1 cellular context compared by ENCODE assay signal in the genomic region with DNA sequence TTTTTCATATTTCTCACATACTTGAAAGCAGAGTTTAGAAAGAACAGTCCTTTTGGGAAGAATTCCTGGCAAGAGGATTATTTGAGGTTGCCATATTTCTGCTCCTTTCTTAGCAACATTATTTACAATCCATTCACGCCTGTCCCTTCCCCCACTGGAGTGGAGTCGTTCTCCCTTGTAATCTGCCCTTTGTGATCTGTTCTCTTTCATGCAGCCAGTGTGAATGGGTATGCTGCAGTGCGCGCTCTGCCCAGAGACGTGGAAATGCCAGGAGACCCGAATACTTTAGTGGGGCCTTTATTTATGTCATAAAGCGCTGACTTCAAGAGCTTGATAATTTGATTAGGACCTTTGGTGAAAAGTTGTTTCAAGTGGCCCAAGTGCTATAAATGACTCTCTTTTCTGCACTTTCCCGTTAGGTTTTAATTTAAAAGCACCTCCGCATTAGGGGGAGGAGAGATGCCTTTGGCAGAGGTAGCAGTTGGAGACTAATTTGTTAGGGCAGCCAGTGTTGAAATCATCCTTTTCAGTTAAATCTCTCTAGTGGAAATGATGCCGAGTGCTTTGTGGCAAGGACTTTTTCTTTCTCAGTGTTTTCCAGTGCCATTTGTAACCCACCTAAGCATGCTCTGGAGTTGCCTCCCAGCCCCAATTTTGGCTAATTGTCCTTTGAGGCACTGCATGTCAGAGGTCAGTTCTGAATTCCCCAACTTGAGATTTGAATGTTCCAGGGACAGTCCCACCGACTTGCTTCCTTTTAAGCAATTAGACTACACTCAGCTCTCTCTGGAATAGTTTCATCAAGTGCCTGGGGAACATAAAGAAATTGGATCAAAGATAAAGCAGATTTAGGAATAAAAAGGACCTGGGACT.
TF ChIP-seq lines count a peak whose summit lies in the region.

No MANE protein-coding gene starts in this region.

TF ChIP-seq in H1, 55 proteins besides CTCF, POLR2A, EP300 and RAD21:
- TF ChIP-seq ASH2L (IDR thresholded peaks at IDR 0.05; ENCODE audit: low read length) (peak; percentile 54), SP1 (IDR thresholded peaks at IDR 0.05; ENCODE audit: low read depth, low read length) (0 out of 2 replicates have a peak, but pooled peaks have one; percentile 6), SIN3A (conservative IDR thresholded peaks at IDR 0.05 in 1 of 2, IDR thresholded peaks at IDR 0.05 in 1 of 2; ENCODE audit: low read depth in 1 of 2, low read length in 2 of 2) (no peak), KDM5A (IDR thresholded peaks at IDR 0.05; ENCODE audit: low read length) (no peak), NANOG (IDR thresholded peaks at IDR 0.05; ENCODE audit: insufficient read depth, low read depth, low read length, poor library complexity, severe bottlenecking) (peak; percentile 27)
